Comparison of ENCODE assay signal across 8 cellular contexts in genomic region chr1:167734841-167735240, GRCh38.
"Had no signal": no experiment of that assay in that cellular context is flagged by ENCODE, and none has a peak within 500 bp of the region (broad histone marks: within the 10 kb centered on the region; RNA-seq: fewer than 3 reads in every experiment).

No MANE protein-coding gene starts in this region.

- FAIRE-seq: G401.6, GM12878, GM12891, GM12892, GM18507, GM19239 had no signal

- H3K4me3 ChIP-seq: GM12878 had no signal

- DNase-seq: GDM1, GF-D8 had no signal

- ATAC-seq: GM12878 had no signal
